20 cellular contexts compared by ENCODE assay signal in the genomic region with DNA sequence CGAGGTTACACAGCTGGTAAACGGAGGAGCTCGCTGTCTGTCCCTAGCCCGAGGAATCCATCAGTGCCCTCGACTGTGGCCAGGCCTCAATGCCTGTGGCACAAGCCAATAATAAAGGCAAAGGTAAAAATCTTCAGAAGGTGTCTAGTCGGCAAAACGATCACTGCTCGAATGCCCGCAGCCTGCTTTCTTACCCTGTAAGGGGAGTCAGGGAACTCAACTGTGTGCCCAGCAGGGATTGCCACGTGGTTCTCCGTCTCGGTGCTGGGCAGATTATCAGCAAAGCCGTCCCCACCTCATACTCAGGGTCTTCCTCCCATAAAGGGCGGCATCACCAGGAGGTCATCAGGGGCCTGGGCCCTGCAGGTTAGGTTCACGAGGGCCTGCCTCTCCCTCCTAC.
DNase-seq lines count a peak whose midpoint lies in the region; ATAC-seq, FAIRE-seq and TF ChIP-seq lines count a peak whose summit lies in the region.
"Had no signal": no experiment of that assay in that cellular context is flagged by ENCODE, and none has a peak within 500 bp of the region (broad histone marks: within the 10 kb centered on the region; RNA-seq: fewer than 3 reads in every experiment).

No MANE protein-coding gene starts in this region.

- WGBS in A549 (ENCODE audit: missing lambda C conversion rate) = 56% methylated on average over 9 of the region's 15 CpGs

- H3K27me3 ChIP-seq in RWPE2 (ENCODE audit: insufficient read depth, poor library complexity, severe bottlenecking) = peaks cover 11% of the 10 kb centered on the region

- no peaks in the 10 kb centered on the region for H3K36me3 ChIP-seq in RWPE2 (ENCODE audit: low read depth)

- H3K27ac ChIP-seq in A549 = no peak overlapping the region
- H3K27ac ChIP-seq in RWPE2 (ENCODE audit: poor library complexity, severe bottlenecking) = no peak overlapping the region
- H3K27ac ChIP-seq: C4-2B had no signal

- no peak for TF ChIP-seq RAD21 in A549 (conservative IDR thresholded peaks at IDR 0.05 in 1 of 2, IDR thresholded peaks at IDR 0.05 in 1 of 2)

- no peak overlapping the region for H3K4me2 ChIP-seq in A549
- H3K4me2 ChIP-seq: GM23338 had no signal

- H3K4me1 Mint-ChIP-seq in CD14-positive monocyte = no peaks in the 10 kb centered on the region
- H3K4me1 Mint-ChIP-seq: CD4-positive, alpha-beta memory T cell had no signal

- no peak for TF ChIP-seq CTCF in A549 (IDR thresholded peaks at IDR 0.05)
- TF ChIP-seq CTCF in CD14-positive monocyte (IDR thresholded peaks at IDR 0.05) = no peak
- TF ChIP-seq CTCF in RWPE2 (IDR thresholded peaks at IDR 0.05; ENCODE audit: poor library complexity, severe bottlenecking) = no peak

- intact Hi-C loops in CD14-positive monocyte (cut with micrococcal nuclease) (no loop called here), posterior vena cava (cut with DNase I) (no loop called here)

- no peak for FAIRE-seq in A549 (lab: Jason Lieb, UNC)
- FAIRE-seq: A204.1, GM12892, H54, HTR-8/SVneo had no signal

- no peak overlapping the region for H3K27ac Mint-ChIP-seq in CD14-positive monocyte
- H3K27ac Mint-ChIP-seq: CD4-positive, alpha-beta memory T cell; GM23338; HFFc6 had no signal

- no peak for TF ChIP-seq POLR2A in A549 (IDR thresholded peaks at IDR 0.05; ENCODE audit: low read length)

- TF ChIP-seq EP300 in A549 (IDR thresholded peaks at IDR 0.05) = no peak

- H3K4me3 Mint-ChIP-seq in CD14-positive monocyte = no peak overlapping the region
- H3K4me3 Mint-ChIP-seq: CD4-positive, alpha-beta memory T cell; GM23338; HFFc6 had no signal

- peaks cover 10 to 31% (median 27%) of the 10 kb centered on the region in 3 donors for H3K27me3 Mint-ChIP-seq in CD14-positive monocyte (ENCODE audit: low read depth in 3 of 3)

- no peaks in the 10 kb centered on the region for H3K36me3 Mint-ChIP-seq in CD14-positive monocyte
- H3K36me3 Mint-ChIP-seq: CD4-positive, alpha-beta memory T cell had no signal

- ATAC-seq in A549 (no peak), RWPE2 (ENCODE audit: low read depth) (no peak)
- ATAC-seq: GM23338, HCT116 had no signal

- H3K4me3 ChIP-seq in A549 (no peak overlapping the region), RWPE2 (ENCODE audit: severe bottlenecking) (no peak overlapping the region)
- H3K4me3 ChIP-seq: GM23338 had no signal

- peaks cover 0 to 3% (median 0%) of the 10 kb centered on the region in 7 donors for H3K9me3 Mint-ChIP-seq in CD14-positive monocyte
- H3K9me3 Mint-ChIP-seq: GM23338, HFFc6 had no signal

- H3K4me1 ChIP-seq in A549 (no peaks in the 10 kb centered on the region), RWPE2 (ENCODE audit: insufficient read depth, poor library complexity, severe bottlenecking) (no peaks in the 10 kb centered on the region)

- no peaks in the 10 kb centered on the region for H3K9me3 ChIP-seq in A549
- no peaks in the 10 kb centered on the region for H3K9me3 ChIP-seq in RWPE2 (ENCODE audit: severe bottlenecking)

- CTCF ChIA-PET in A549 (lab: Yijun Ruan, JAX) = no interaction called here

- POLR2A ChIA-PET in A549 (lab: Yijun Ruan, JAX) = no interaction called here

- DNase-seq in A549 (ENCODE audit: low read depth in 1 of 2, low spot score in 1 of 2) = no peak
- DNase-seq in CD14-positive monocyte (ENCODE audit: low spot score) = peak; percentile 28
- DNase-seq in RWPE2 (ENCODE audit: low spot score) = peak; percentile 43
- peak; percentile 64 for DNase-seq in posterior vena cava (ENCODE audit: low spot score)
- DNase-seq in stimulated activated naive CD4-positive, alpha-beta T cell (lab: John Stamatoyannopoulos, UW) = no peak
- no peak for DNase-seq in superior temporal gyrus (ENCODE audit: extremely low spot score)
- DNase-seq in anterior cingulate cortex (lab: John Stamatoyannopoulos, UW) = no peak
- DNase-seq: AML-193; CD4-positive, alpha-beta memory T cell; DMS153; DMS79; GDM1; HFFc6 had no signal

TF ChIP-seq in A549, 52 proteins besides CTCF, POLR2A, EP300 and RAD21:
- no peak for TF ChIP-seq TFCP2L1 (CRISPR knock-in tag; IDR thresholded peaks at IDR 0.05)
- no peak for TF ChIP-seq MYC (IDR thresholded peaks at IDR 0.05; ENCODE audit: borderline replicate concordance, low read length)
- TF ChIP-seq, protein P1, sequence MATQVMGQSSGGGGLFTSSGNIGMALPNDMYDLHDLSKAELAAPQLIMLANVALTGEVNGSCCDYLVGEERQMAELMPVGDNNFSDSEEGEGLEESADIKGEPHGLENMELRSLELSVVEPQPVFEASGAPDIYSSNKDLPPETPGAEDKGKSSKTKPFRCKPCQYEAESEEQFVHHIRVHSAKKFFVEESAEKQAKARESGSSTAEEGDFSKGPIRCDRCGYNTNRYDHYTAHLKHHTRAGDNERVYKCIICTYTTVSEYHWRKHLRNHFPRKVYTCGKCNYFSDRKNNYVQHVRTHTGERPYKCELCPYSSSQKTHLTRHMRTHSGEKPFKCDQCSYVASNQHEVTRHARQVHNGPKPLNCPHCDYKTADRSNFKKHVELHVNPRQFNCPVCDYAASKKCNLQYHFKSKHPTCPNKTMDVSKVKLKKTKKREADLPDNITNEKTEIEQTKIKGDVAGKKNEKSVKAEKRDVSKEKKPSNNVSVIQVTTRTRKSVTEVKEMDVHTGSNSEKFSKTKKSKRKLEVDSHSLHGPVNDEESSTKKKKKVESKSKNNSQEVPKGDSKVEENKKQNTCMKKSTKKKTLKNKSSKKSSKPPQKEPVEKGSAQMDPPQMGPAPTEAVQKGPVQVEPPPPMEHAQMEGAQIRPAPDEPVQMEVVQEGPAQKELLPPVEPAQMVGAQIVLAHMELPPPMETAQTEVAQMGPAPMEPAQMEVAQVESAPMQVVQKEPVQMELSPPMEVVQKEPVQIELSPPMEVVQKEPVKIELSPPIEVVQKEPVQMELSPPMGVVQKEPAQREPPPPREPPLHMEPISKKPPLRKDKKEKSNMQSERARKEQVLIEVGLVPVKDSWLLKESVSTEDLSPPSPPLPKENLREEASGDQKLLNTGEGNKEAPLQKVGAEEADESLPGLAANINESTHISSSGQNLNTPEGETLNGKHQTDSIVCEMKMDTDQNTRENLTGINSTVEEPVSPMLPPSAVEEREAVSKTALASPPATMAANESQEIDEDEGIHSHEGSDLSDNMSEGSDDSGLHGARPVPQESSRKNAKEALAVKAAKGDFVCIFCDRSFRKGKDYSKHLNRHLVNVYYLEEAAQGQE (IDR thresholded peaks at IDR 0.05) = no peak
- no peak for TF ChIP-seq SREBF2 (IDR thresholded peaks at IDR 0.05)
- TF ChIP-seq MAFK (IDR thresholded peaks at IDR 0.05; ENCODE audit: partially characterized antibody) = peak; percentile 67
- TF ChIP-seq ZNF302 (CRISPR knock-in tag; IDR thresholded peaks at IDR 0.05) = no peak
- TF ChIP-seq JUN (IDR thresholded peaks at IDR 0.05) = no peak
- TF ChIP-seq, protein P2, sequence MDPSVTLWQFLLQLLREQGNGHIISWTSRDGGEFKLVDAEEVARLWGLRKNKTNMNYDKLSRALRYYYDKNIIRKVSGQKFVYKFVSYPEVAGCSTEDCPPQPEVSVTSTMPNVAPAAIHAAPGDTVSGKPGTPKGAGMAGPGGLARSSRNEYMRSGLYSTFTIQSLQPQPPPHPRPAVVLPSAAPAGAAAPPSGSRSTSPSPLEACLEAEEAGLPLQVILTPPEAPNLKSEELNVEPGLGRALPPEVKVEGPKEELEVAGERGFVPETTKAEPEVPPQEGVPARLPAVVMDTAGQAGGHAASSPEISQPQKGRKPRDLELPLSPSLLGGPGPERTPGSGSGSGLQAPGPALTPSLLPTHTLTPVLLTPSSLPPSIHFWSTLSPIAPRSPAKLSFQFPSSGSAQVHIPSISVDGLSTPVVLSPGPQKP (IDR thresholded peaks at IDR 0.05; ENCODE audit: low read depth, low read length) = no peak

Comparison
In these comparisons a context has a peak if more than half of its experiments do, and no peak if none do; other contexts are left out.
1. DNase-seq: peak in CD14-positive monocyte (single experiment), RWPE2 (single experiment) and posterior vena cava (single experiment); none in A549 (0 of 2), stimulated activated naive CD4-positive, alpha-beta T cell (0 of 6), superior temporal gyrus (single experiment) and anterior cingulate cortex (0 of 58).